Comparison of ENCODE assay signal across 17 cellular contexts in the genomic region with DNA sequence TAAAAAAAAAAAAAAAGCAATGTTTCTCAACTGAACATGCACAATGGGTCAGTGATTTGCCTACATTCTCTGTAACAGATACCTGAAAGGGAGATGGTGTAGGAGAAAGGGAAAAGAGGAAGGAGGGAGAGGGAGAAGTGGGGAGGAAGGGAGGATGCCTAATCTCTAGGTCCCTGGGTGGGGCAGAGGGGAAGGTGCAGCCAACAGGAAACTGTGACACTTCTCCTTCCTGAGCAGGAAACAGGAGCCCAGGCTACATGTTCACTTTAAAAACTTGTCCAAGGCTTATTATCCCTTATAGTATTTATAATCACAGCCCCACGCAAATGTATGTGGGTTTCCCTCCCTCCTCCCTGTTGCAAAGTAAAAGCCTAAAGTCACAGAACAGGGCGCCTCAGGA.
DNase-seq lines count a peak whose midpoint lies in the region; ATAC-seq and TF ChIP-seq lines count a peak whose summit lies in the region.
"Had no signal": no experiment of that assay in that cellular context is flagged by ENCODE, and none has a peak within 500 bp of the region (broad histone marks: within the 10 kb centered on the region; RNA-seq: fewer than 3 reads in every experiment).

No MANE protein-coding gene starts in this region.

- no peak for TF ChIP-seq CTCF in hepatocyte (IDR thresholded peaks at IDR 0.05; ENCODE audit: poor library complexity)

- no peaks in the 10 kb centered on the region for H4K20me1 ChIP-seq in BLaER1 treated with 17β-estradiol and CSF1 and Interleukin-3, amounts not matched to agents 10 nM and 100 nM
- H4K20me1 ChIP-seq in hepatocyte (ENCODE audit: insufficient read depth, poor library complexity, severe bottlenecking) = no peaks in the 10 kb centered on the region
- H4K20me1 ChIP-seq: BLaER1 had no signal

- peak overlapping the region in 8 of 11 experiments; percentile 16 to 70 (median 44); a peak in 14 of 22 replicates for H3K4me2 ChIP-seq in BLaER1 treated with 17β-estradiol and CSF1 and Interleukin-3, amounts not matched to agents 10 nM and 100 nM
- H3K4me2 ChIP-seq in hepatocyte = no peak overlapping the region
- H3K4me2 ChIP-seq: BLaER1 had no signal

- no peak overlapping the region for H3K27ac ChIP-seq in BLaER1 treated with 17β-estradiol and CSF1 and Interleukin-3, amounts not matched to agents 10 nM and 100 nM
- H3K27ac ChIP-seq in hepatocyte = no peak overlapping the region
- H3K27ac ChIP-seq: BLaER1, C4-2B had no signal

- H3K4me1 ChIP-seq in BLaER1 treated with 17β-estradiol and CSF1 and Interleukin-3, amounts not matched to agents 10 nM and 100 nM = peaks cover 0 to 13% (median 7%) of the 10 kb centered on the region in 10 experiments; a peak in 11 of 20 replicates
- H3K4me1 ChIP-seq in hepatocyte (ENCODE audit: insufficient read depth) = no peaks in the 10 kb centered on the region
- H3K4me1 ChIP-seq: BE2C, Caco-2 had no signal

- H3K9me2 ChIP-seq in hepatocyte (replicated peaks; ENCODE audit: insufficient read depth) = no peaks in the 10 kb centered on the region

- no peaks in the 10 kb centered on the region for H3K27me3 ChIP-seq in BLaER1 treated with 17β-estradiol and CSF1 and Interleukin-3, amounts not matched to agents 10 nM and 100 nM
- H3K27me3 ChIP-seq in hepatocyte = peaks cover 18% of the 10 kb centered on the region
- H3K27me3 ChIP-seq: BLaER1 had no signal

- H3K36me3 ChIP-seq in BLaER1 treated with 17β-estradiol and CSF1 and Interleukin-3, amounts not matched to agents 10 nM and 100 nM = no peaks in the 10 kb centered on the region
- no peaks in the 10 kb centered on the region for H3K36me3 ChIP-seq in hepatocyte (replicated peaks; ENCODE audit: insufficient read depth, low read depth)
- H3K36me3 ChIP-seq: BE2C, BLaER1 had no signal

- WGBS in hepatocyte (ENCODE audit: low lambda C conversion rate, missing lambda C conversion rate) = 70% methylated on average over 2 of the region's 2 CpGs

- no peaks in the 10 kb centered on the region for H3K79me2 ChIP-seq in hepatocyte

- ATAC-seq in left colon (peak; percentile 71), GM21825 (IDR thresholded peaks at IDR 0.05; ENCODE audit: unreplicated experiment) (no peak), GM21390 (IDR thresholded peaks at IDR 0.05; ENCODE audit: unreplicated experiment) (no peak)
- ATAC-seq: CD8-positive, alpha-beta T cell had no signal

- DNase-seq in HT-29 (ENCODE audit: low spot score) (peak; percentile 34), left colon (no peak), hepatocyte (ENCODE audit: low spot score) (no peak)
- DNase-seq: 8988T; ACHN; BE2C; Caco-2; Calu3; CD4-positive, alpha-beta T cell; CD8-positive, alpha-beta T cell; DMS79 treated with DMSO at 0.1 percent for 48 hours; GF-D8 had no signal

- H2AFZ ChIP-seq in hepatocyte = no peak overlapping the region

- H3K9me3 ChIP-seq in BLaER1 treated with 17β-estradiol and CSF1 and Interleukin-3, amounts not matched to agents 10 nM and 100 nM (replicated peaks in 1 of 11) = peaks cover 12 to 20% (median 16%) of the 10 kb centered on the region in 11 experiments
- H3K9me3 ChIP-seq in hepatocyte (ENCODE audit: low read depth) = no peaks in the 10 kb centered on the region
- H3K9me3 ChIP-seq: BE2C, Caco-2 had no signal

- H3K4me3 ChIP-seq in BLaER1 treated with 17β-estradiol and CSF1 and Interleukin-3, amounts not matched to agents 10 nM and 100 nM = no peak overlapping the region
- H3K4me3 ChIP-seq in hepatocyte = no peak overlapping the region
- H3K4me3 ChIP-seq: BLaER1 had no signal

- intact Hi-C loops in left colon (cut with DNase I, micrococcal nuclease) = no loop called here

- no peak overlapping the region for H3K9ac ChIP-seq in BLaER1 treated with 17β-estradiol and CSF1 and Interleukin-3, amounts not matched to agents 10 nM and 100 nM
- H3K9ac ChIP-seq: BLaER1 had no signal
